In the genomic region with DNA sequence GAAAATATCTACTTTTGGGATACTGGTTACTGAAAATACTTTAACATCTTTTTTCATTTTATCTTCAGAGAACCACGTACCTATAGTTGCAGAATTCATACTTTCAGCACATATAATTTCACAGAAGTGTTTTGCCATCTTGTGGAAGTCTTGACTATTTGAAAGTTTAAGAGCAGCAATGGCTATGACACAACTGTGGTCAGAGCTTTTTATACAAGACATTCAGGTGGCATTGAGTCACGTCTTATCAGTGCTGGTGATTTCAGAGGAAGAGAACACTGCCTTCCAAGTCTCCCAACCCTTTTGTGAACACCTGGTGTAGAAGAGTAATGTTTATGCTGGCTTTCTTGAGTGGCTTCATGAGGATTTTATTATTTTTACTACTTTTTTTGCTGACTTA, we compare ENCODE assay signal across 11 cellular contexts.
DNase-seq lines count a peak whose midpoint lies in the region; ATAC-seq and FAIRE-seq lines count a peak whose summit lies in the region.
"Had no signal": no experiment of that assay in that cellular context is flagged by ENCODE, and none has a peak within 500 bp of the region (broad histone marks: within the 10 kb centered on the region; RNA-seq: fewer than 3 reads in every experiment).

No MANE protein-coding gene starts in this region.

- H3K9me3 ChIP-seq in small intestine (ENCODE audit: control insufficient read depth, low read depth): no peaks in the 10 kb centered on the region

- ATAC-seq in activated CD4-positive, CD25-positive, alpha-beta regulatory T cell treated with anti-CD3 and anti-CD28 coated beads, Interleukin-2, amount 50 U/mL, for 24 hours: peak; percentile 52 to 76
- no peak for ATAC-seq in GM21381 (IDR thresholded peaks at IDR 0.05; ENCODE audit: unreplicated experiment)
- ATAC-seq in HG02852 (IDR thresholded peaks at IDR 0.05; ENCODE audit: unreplicated experiment): no peak

- H3K4me1 ChIP-seq in small intestine (ENCODE audit: control insufficient read depth in 2 of 2, insufficient read depth in 1 of 2, low read depth in 1 of 2, low read length in 1 of 2): peaks cover 3 to 8% of the 10 kb centered on the region in 2 donors

- FAIRE-seq in RCC 7860 (lab: Jason Lieb, UNC): peak; percentile 89
- FAIRE-seq in small intestine (lab: Jason Lieb, UNC): no peak

- H3K4me3 ChIP-seq in small intestine (ENCODE audit: low read depth in 1 of 2, low read length in 2 of 2): no peak overlapping the region

- no peak for DNase-seq in activated CD4-positive, CD25-positive, alpha-beta regulatory T cell (lab: John Stamatoyannopoulos, UW)
- peak; percentile 79 for DNase-seq in RCC 7860 (ENCODE audit: low spot score)
- peak; percentile 66 for DNase-seq in fibroblast of peridontal ligament (ENCODE audit: extremely low read depth)
- peak; percentile 39 for DNase-seq in small intestine
- DNase-seq in SIG-M5 (lab: John Stamatoyannopoulos, UW): no peak
- DNase-seq: activated naive CD4-positive, alpha-beta T cell; glutamatergic neuron; NCI-H2227 treated with DMSO at 0.1 percent for 48 hours had no signal

- H3K27me3 ChIP-seq in small intestine (ENCODE audit: control insufficient read depth in 2 of 2, insufficient read depth in 2 of 2, low read length in 2 of 2): no peaks in the 10 kb centered on the region

- no peaks in the 10 kb centered on the region for H3K36me3 ChIP-seq in small intestine (ENCODE audit: control insufficient read depth in 2 of 2, insufficient read depth in 2 of 2, low read length in 2 of 2)

- H3K27ac ChIP-seq in small intestine (ENCODE audit: low read depth in 1 of 2, low read length in 1 of 2): no peak overlapping the region

- 60 to 78% (median 60%) methylated on average over 2 of the region's 2 CpGs for WGBS in small intestine, 3 donors

Comparison
In these comparisons a context has a peak if more than half of its experiments do, and no peak if none do; other contexts are left out.
1. ATAC-seq: peak in activated CD4-positive, CD25-positive, alpha-beta regulatory T cell treated with anti-CD3 and anti-CD28 coated beads, Interleukin-2, amount 50 U/mL, for 24 hours (2 of 2); none in GM21381 (single experiment) and HG02852 (single experiment).
2. DNase-seq: peak in RCC 7860 (single experiment), fibroblast of peridontal ligament (single experiment) and small intestine (single experiment); none in activated CD4-positive, CD25-positive, alpha-beta regulatory T cell (0 of 4) and SIG-M5 (single experiment).